1 cellular context compared by ENCODE assay signal in genomic region chr15:89002281-89002761, GRCh38.
TF ChIP-seq lines count a peak whose summit lies in the region.

No MANE protein-coding gene starts in this region.

TF ChIP-seq in GM12878, 131 proteins besides CTCF, POLR2A, EP300 and RAD21 (continued from another document):
- TF ChIP-seq, protein P1, sequence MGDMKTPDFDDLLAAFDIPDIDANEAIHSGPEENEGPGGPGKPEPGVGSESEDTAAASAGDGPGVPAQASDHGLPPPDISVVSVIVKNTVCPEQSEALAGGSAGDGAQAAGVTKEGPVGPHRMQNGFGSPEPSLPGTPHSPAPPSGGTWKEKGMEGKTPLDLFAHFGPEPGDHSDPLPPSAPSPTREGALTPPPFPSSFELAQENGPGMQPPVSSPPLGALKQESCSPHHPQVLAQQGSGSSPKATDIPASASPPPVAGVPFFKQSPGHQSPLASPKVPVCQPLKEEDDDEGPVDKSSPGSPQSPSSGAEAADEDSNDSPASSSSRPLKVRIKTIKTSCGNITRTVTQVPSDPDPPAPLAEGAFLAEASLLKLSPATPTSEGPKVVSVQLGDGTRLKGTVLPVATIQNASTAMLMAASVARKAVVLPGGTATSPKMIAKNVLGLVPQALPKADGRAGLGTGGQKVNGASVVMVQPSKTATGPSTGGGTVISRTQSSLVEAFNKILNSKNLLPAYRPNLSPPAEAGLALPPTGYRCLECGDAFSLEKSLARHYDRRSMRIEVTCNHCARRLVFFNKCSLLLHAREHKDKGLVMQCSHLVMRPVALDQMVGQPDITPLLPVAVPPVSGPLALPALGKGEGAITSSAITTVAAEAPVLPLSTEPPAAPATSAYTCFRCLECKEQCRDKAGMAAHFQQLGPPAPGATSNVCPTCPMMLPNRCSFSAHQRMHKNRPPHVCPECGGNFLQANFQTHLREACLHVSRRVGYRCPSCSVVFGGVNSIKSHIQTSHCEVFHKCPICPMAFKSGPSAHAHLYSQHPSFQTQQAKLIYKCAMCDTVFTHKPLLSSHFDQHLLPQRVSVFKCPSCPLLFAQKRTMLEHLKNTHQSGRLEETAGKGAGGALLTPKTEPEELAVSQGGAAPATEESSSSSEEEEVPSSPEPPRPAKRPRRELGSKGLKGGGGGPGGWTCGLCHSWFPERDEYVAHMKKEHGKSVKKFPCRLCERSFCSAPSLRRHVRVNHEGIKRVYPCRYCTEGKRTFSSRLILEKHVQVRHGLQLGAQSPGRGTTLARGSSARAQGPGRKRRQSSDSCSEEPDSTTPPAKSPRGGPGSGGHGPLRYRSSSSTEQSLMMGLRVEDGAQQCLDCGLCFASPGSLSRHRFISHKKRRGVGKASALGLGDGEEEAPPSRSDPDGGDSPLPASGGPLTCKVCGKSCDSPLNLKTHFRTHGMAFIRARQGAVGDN (IDR thresholded peaks at IDR 0.05), result no peak
- TF ChIP-seq EED (IDR thresholded peaks at IDR 0.05; ENCODE audit: low read depth) (no peak), STAT3 (IDR thresholded peaks at IDR 0.05; ENCODE audit: low read depth, low read length) (no peak), SMAD5 (IDR thresholded peaks at IDR 0.05; ENCODE audit: low read depth) (no peak), PAX5 (IDR thresholded peaks at IDR 0.05; ENCODE audit: borderline replicate concordance, low read depth, low read length) (no peak), NR2F1 (conservative IDR thresholded peaks at IDR 0.05) (peak; percentile 96), SP1 (IDR thresholded peaks at IDR 0.05; ENCODE audit: low read depth, low read length) (no peak), WRNIP1 (IDR thresholded peaks at IDR 0.05; ENCODE audit: borderline replicate concordance, low read depth, low read length) (no peak), KDM1A (IDR thresholded peaks at IDR 0.05; ENCODE audit: borderline replicate concordance) (no peak), IRF5 (IDR thresholded peaks at IDR 0.05; ENCODE audit: borderline replicate concordance) (no peak), SRF (IDR thresholded peaks at IDR 0.05; ENCODE audit: low read depth in 2 of 2, low read length in 2 of 2) (no peak), CHD2 (IDR thresholded peaks at IDR 0.05; ENCODE audit: borderline replicate concordance, low read depth, low read length) (0 out of 2 replicates have a peak, but pooled peaks have one; percentile 33), IKZF1 (conservative IDR thresholded peaks at IDR 0.05) (peak; percentile 60), GATAD2B (conservative IDR thresholded peaks at IDR 0.05; ENCODE audit: low read depth) (0 out of 2 replicates have a peak, but pooled peaks have one; percentile 47), SMAD1 (IDR thresholded peaks at IDR 0.05; ENCODE audit: low read depth, partially characterized antibody) (no peak), ZNF217 (IDR thresholded peaks at IDR 0.05) (0 out of 2 replicates have a peak, but pooled peaks have one; percentile 30), NBN (IDR thresholded peaks at IDR 0.05) (no peak), SREBF1 (IDR thresholded peaks at IDR 0.05; ENCODE audit: low read length) (no peak), ZNF384 (IDR thresholded peaks at IDR 0.05; ENCODE audit: borderline replicate concordance, low read depth, low read length) (peak; percentile 42; the same call in 1 of the 2 replicates), BHLHE40 (IDR thresholded peaks at IDR 0.05; ENCODE audit: borderline replicate concordance in 1 of 2, low read depth in 2 of 2, low read length in 1 of 2) (peak; percentile 48 to 55; a peak in 2 of 4 replicates), SIX5 (IDR thresholded peaks at IDR 0.05; ENCODE audit: low read depth, low read length, severe bottlenecking) (no peak), MEF2B (IDR thresholded peaks at IDR 0.05; ENCODE audit: partially characterized antibody, poor library complexity, severe bottlenecking) (no peak), RUNX3 (IDR thresholded peaks at IDR 0.05; ENCODE audit: low read length) (peak; percentile 67), RELB (IDR thresholded peaks at IDR 0.05; ENCODE audit: low read depth) (peak; percentile 65), SMC3 (IDR thresholded peaks at IDR 0.05; ENCODE audit: borderline replicate concordance, low read length) (0 out of 2 replicates have a peak, but pooled peaks have one; percentile 4), DPF2 (IDR thresholded peaks at IDR 0.05) (0 out of 2 replicates have a peak, but pooled peaks have one; percentile 62), IKZF2 (IDR thresholded peaks at IDR 0.05) (peak; percentile 42 to 53), CREM (IDR thresholded peaks at IDR 0.05; ENCODE audit: low read depth) (no peak), JUND (IDR thresholded peaks at IDR 0.05; ENCODE audit: low read depth, low read length) (no peak), FOXM1 (IDR thresholded peaks at IDR 0.05; ENCODE audit: low read depth, low read length) (no peak), BACH1 (IDR thresholded peaks at IDR 0.05; ENCODE audit: borderline replicate concordance) (no peak), MLLT1 (IDR thresholded peaks at IDR 0.05) (no peak)
- TF ChIP-seq, protein P2, sequence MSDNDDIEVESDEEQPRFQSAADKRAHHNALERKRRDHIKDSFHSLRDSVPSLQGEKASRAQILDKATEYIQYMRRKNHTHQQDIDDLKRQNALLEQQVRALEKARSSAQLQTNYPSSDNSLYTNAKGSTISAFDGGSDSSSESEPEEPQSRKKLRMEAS (IDR thresholded peaks at IDR 0.05; ENCODE audit: low read depth, low read length), result no peak
- TF ChIP-seq, protein P3, sequence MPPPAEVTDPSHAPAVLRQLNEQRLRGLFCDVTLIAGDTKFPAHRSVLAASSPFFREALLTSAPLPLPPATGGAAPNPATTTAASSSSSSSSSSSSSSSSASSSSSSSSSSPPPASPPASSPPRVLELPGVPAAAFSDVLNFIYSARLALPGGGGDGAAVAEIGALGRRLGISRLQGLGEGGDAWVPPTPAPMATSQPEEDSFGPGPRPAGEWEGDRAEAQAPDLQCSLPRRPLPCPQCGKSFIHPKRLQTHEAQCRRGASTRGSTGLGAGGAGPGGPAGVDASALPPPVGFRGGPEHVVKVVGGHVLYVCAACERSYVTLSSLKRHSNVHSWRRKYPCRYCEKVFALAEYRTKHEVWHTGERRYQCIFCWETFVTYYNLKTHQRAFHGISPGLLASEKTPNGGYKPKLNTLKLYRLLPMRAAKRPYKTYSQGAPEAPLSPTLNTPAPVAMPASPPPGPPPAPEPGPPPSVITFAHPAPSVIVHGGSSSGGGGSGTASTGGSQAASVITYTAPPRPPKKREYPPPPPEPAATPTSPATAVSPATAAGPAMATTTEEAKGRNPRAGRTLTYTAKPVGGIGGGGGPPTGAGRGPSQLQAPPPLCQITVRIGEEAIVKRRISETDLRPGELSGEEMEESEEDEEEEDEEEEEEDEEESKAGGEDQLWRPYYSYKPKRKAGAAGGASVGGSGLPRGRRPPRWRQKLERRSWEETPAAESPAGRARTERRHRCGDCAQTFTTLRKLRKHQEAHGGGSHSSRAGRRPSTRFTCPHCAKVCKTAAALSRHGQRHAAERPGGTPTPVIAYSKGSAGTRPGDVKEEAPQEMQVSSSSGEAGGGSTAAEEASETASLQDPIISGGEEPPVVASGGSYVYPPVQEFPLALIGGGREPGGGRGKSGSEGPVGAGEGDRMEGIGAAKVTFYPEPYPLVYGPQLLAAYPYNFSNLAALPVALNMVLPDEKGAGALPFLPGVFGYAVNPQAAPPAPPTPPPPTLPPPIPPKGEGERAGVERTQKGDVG (CRISPR knock-in tag; IDR thresholded peaks at IDR 0.05), result no peak
- TF ChIP-seq, protein P4, sequence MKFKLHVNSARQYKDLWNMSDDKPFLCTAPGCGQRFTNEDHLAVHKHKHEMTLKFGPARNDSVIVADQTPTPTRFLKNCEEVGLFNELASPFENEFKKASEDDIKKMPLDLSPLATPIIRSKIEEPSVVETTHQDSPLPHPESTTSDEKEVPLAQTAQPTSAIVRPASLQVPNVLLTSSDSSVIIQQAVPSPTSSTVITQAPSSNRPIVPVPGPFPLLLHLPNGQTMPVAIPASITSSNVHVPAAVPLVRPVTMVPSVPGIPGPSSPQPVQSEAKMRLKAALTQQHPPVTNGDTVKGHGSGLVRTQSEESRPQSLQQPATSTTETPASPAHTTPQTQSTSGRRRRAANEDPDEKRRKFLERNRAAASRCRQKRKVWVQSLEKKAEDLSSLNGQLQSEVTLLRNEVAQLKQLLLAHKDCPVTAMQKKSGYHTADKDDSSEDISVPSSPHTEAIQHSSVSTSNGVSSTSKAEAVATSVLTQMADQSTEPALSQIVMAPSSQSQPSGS (IDR thresholded peaks at IDR 0.05; ENCODE audit: low read length), result no peak
- TF ChIP-seq, protein P5, sequence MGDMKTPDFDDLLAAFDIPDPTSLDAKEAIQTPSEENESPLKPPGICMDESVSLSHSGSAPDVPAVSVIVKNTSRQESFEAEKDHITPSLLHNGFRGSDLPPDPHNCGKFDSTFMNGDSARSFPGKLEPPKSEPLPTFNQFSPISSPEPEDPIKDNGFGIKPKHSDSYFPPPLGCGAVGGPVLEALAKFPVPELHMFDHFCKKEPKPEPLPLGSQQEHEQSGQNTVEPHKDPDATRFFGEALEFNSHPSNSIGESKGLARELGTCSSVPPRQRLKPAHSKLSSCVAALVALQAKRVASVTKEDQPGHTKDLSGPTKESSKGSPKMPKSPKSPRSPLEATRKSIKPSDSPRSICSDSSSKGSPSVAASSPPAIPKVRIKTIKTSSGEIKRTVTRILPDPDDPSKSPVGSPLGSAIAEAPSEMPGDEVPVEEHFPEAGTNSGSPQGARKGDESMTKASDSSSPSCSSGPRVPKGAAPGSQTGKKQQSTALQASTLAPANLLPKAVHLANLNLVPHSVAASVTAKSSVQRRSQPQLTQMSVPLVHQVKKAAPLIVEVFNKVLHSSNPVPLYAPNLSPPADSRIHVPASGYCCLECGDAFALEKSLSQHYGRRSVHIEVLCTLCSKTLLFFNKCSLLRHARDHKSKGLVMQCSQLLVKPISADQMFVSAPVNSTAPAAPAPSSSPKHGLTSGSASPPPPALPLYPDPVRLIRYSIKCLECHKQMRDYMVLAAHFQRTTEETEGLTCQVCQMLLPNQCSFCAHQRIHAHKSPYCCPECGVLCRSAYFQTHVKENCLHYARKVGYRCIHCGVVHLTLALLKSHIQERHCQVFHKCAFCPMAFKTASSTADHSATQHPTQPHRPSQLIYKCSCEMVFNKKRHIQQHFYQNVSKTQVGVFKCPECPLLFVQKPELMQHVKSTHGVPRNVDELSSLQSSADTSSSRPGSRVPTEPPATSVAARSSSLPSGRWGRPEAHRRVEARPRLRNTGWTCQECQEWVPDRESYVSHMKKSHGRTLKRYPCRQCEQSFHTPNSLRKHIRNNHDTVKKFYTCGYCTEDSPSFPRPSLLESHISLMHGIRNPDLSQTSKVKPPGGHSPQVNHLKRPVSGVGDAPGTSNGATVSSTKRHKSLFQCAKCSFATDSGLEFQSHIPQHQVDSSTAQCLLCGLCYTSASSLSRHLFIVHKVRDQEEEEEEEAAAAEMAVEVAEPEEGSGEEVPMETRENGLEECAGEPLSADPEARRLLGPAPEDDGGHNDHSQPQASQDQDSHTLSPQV (IDR thresholded peaks at IDR 0.05), result no peak
